In genomic region chr3:20091331-20091730, GRCh38 we compare ENCODE assay signal across 20 cellular contexts.
"Had no signal": no experiment of that assay in that cellular context is flagged by ENCODE, and none has a peak within 500 bp of the region (broad histone marks: within the 10 kb centered on the region; RNA-seq: fewer than 3 reads in every experiment).

No MANE protein-coding gene starts in this region.

- H3K27me3 Mint-ChIP-seq: activated naive CD4-positive, alpha-beta T cell treated with anti-CD3 and anti-CD28 coated beads, Interleukin-2, amount 50 U/mL, for 24 hours; naive thymus-derived CD4-positive, alpha-beta T cell; stimulated activated naive CD8-positive, alpha-beta T cell treated with anti-CD3 and anti-CD28 coated beads, Interleukin-15, amount 100 ng/mL, for 72 hours had no signal

- H3K27ac ChIP-seq: adrenal gland, ascending aorta, brain microvascular endothelial cell, epithelial cell of prostate, heart right ventricle, prostate gland, tibial artery had no signal

- DNase-seq: activated CD4-positive, alpha-beta T cell treated with anti-CD3 and anti-CD28 coated beads, Interleukin-2, amount 50 U/mL, for 48 hours; activated gamma-delta T cell treated with Interleukin-2 at 50 U/mL for 16 hours; adrenal gland; brain microvascular endothelial cell; caudate nucleus; heart right ventricle; naive thymus-derived CD4-positive, alpha-beta T cell; stimulated activated CD4-positive, alpha-beta T cell treated with anti-CD3 and anti-CD28 coated beads, Interleukin-4, amount 100 ng/mL, for 24 hours; stimulated activated naive CD8-positive, alpha-beta T cell treated with anti-CD3 and anti-CD28 coated beads, Interleukin-15, amount 100 ng/mL, for 72 hours; T1000; tibial artery had no signal

- FAIRE-seq: colon, keratinocyte had no signal

- H3K4me1 Mint-ChIP-seq: stimulated activated naive CD8-positive, alpha-beta T cell treated with anti-CD3 and anti-CD28 coated beads, Interleukin-15, amount 100 ng/mL, for 72 hours; WTC11 had no signal

- H3K4me3 ChIP-seq: adrenal gland, ascending aorta, heart right ventricle, lung, prostate gland, tibial artery had no signal

- H3K27me3 ChIP-seq: adrenal gland, ascending aorta, brain microvascular endothelial cell, heart right ventricle, tibial artery had no signal

- H3K27ac Mint-ChIP-seq: activated naive CD4-positive, alpha-beta T cell treated with anti-CD3 and anti-CD28 coated beads, Interleukin-2, amount 50 U/mL, for 24 hours; activated T-helper 1 cell treated with anti-CD3 and anti-CD28 coated beads, Interleukin-12 subunit alpha, Interleukin-12 subunit beta, Interleukin-2, Interleukin-4 antibody, amounts not matched to agents 30 ng/mL and 10 ng/mL and 1 ng/mL, durations not matched to agents 14 hours and 24 hours and 36 hours; stimulated activated naive CD8-positive, alpha-beta T cell treated with anti-CD3 and anti-CD28 coated beads, Interleukin-15, amount 100 ng/mL, for 72 hours; WTC11 had no signal

- ATAC-seq: heart right ventricle; naive thymus-derived CD4-positive, alpha-beta T cell; stimulated activated naive CD8-positive, alpha-beta T cell treated with anti-CD3 and anti-CD28 coated beads, Interleukin-15, amount 100 ng/mL, for 72 hours; WTC11 had no signal

- H3K9me3 ChIP-seq: adrenal gland, prostate gland had no signal

- H3K36me3 ChIP-seq: adrenal gland, brain microvascular endothelial cell, prostate gland had no signal

- H3K4me3 Mint-ChIP-seq: activated naive CD4-positive, alpha-beta T cell treated with anti-CD3 and anti-CD28 coated beads, Interleukin-2, amount 50 U/mL, for 24 hours; activated T-helper 1 cell treated with anti-CD3 and anti-CD28 coated beads, Interleukin-12 subunit alpha, Interleukin-12 subunit beta, Interleukin-2, Interleukin-4 antibody, amounts not matched to agents 30 ng/mL and 10 ng/mL and 1 ng/mL, durations not matched to agents 14 hours and 24 hours and 36 hours; naive thymus-derived CD4-positive, alpha-beta T cell; stimulated activated naive CD8-positive, alpha-beta T cell treated with anti-CD3 and anti-CD28 coated beads, Interleukin-15, amount 100 ng/mL, for 72 hours; WTC11 had no signal
